8 cellular contexts compared by ENCODE assay signal in the genomic region with DNA sequence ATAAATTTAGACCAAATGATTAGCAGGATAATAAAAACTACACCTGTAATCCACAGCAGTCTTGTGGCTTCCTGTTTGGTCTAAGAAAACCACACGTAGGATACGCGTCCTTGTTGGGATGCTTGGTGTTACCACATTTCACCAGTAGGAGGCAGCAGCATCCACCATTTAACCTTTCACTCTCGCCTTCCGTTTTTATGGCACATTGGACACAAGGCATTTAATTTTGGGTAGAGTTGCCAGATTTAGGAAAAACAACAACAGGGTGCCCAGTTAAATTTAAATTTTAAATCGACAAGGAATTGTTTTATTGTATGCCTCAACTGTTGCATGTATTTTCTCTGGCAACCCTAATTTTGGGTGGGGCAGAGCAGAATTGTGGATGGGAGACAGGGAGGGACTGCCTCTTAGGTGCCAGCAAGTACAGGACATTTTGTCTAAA. TPM values are rescaled to one million over a fixed set of nuclear protein-coding genes. Genes with fewer than 3 reads are reported as not detected.
A peak's percentile ranks its signal among the peaks of the same experiment; 100 is the strongest.
DNase-seq lines count a peak whose midpoint lies in the region; ATAC-seq, FAIRE-seq and TF ChIP-seq lines count a peak whose summit lies in the region.

No MANE protein-coding gene starts in this region.

- H3K27ac ChIP-seq in H1 (ENCODE audit: low read depth, low read length), result no peak overlapping the region

- no peaks in the 10 kb centered on the region for H4K20me1 ChIP-seq in H1 (replicated peaks in 1 of 2; ENCODE audit: control insufficient read depth in 1 of 2, insufficient read depth in 2 of 2, low read length in 2 of 2)

- H3K4me1 ChIP-seq in H1 (replicated peaks in 1 of 4; ENCODE audit: control insufficient read depth in 3 of 4, insufficient read depth in 4 of 4, low read length in 3 of 4) (peaks cover 2 to 5% (median 4%) of the 10 kb centered on the region in 4 experiments; a peak in 5 of 7 replicates), mucosa of descending colon (ENCODE audit: low read depth) (peaks cover 27% of the 10 kb centered on the region)

- no peak overlapping the region for H2BK15ac ChIP-seq in H1 (ENCODE audit: low read length)

- no peak overlapping the region for H3K9ac ChIP-seq in H1 (replicated peaks in 1 of 4; ENCODE audit: extremely low read depth in 1 of 4, low read depth in 3 of 4, low read length in 3 of 4)

- H3K27me3 ChIP-seq in H1 (replicated peaks in 1 of 4; ENCODE audit: control insufficient read depth in 3 of 4, extremely low read depth in 1 of 4, insufficient read depth in 3 of 4, low read length in 3 of 4), result no peaks in the 10 kb centered on the region

- POLR2A ChIA-PET in H1 (lab: Charles Lee; ENCODE audit: partially characterized antibody), result no interaction called here

- H3K4me3 ChIP-seq in H1 (ENCODE audit: extremely low read depth in 1 of 4, insufficient read depth in 2 of 4, low read depth in 3 of 4, low read length in 4 of 4) (no peak overlapping the region), mucosa of descending colon (no peak overlapping the region)

- no peak overlapping the region for H3K23ac ChIP-seq in H1 (ENCODE audit: insufficient read length)

- no peak overlapping the region for H3K56ac ChIP-seq in H1 (replicated peaks; ENCODE audit: insufficient read length, low read depth, low read length)

- no peak overlapping the region for H2AFZ ChIP-seq in H1 (ENCODE audit: low read length)

- H3K9me3 ChIP-seq in H1 (ENCODE audit: insufficient read depth in 2 of 2, low read depth in 1 of 2, low read length in 1 of 2), result no peaks in the 10 kb centered on the region
- H3K9me3 ChIP-seq in mucosa of descending colon, result no peaks in the 10 kb centered on the region

- H3K79me1 ChIP-seq in H1 (ENCODE audit: low read depth, low read length), result no peaks in the 10 kb centered on the region

- no peak overlapping the region for H3K14ac ChIP-seq in H1 (ENCODE audit: insufficient read length)

- H2BK5ac ChIP-seq in H1 (ENCODE audit: low read depth, low read length), result no peak overlapping the region

- H3K36me3 ChIP-seq in H1 (ENCODE audit: control insufficient read depth in 2 of 4, insufficient read depth in 4 of 4, low read length in 3 of 4) (no peaks in the 10 kb centered on the region), mucosa of descending colon (ENCODE audit: low read depth) (no peaks in the 10 kb centered on the region)

- TF ChIP-seq POLR2A in GM18505 (IDR thresholded peaks at IDR 0.05; ENCODE audit: borderline replicate concordance, extremely low read depth, insufficient read depth, insufficient read length), result no peak
- TF ChIP-seq POLR2A in H1 (IDR thresholded peaks at IDR 0.05; ENCODE audit: control extremely low read depth in 1 of 2, low read depth in 2 of 2, low read length in 2 of 2), result no peak

- peak; percentile 70 for FAIRE-seq in H1 (lab: Jason Lieb, UNC)

- no peak for TF ChIP-seq EP300 in H1 (IDR thresholded peaks at IDR 0.05; ENCODE audit: borderline replicate concordance in 1 of 2, low read depth in 2 of 2, low read length in 2 of 2)

- no peak overlapping the region for H2BK120ac ChIP-seq in H1 (replicated peaks; ENCODE audit: low read depth, low read length)

- DNase-seq in ACHN, result peak; percentile 63
- peak; percentile 85 for DNase-seq in NCI-H82 (lab: John Stamatoyannopoulos, UW)
- peak; percentile 81 for DNase-seq in activated CD8-positive, alpha-beta memory T cell treated with anti-CD3 and anti-CD28 coated beads for 24 hours
- DNase-seq in H1 (ENCODE audit: low read depth in 1 of 2, low spot score in 2 of 2), result peak; percentile 58 to 87
- DNase-seq in mucosa of descending colon, result peak in 2 of 3 donors; percentile 57 to 92
- peak; percentile 25 for DNase-seq in stimulated activated CD8-positive, alpha-beta memory T cell treated with anti-CD3 and anti-CD28 coated beads, Interleukin-7, amount 100 ng/mL, for 24 hours (ENCODE audit: low read depth)

- TF ChIP-seq RAD21 in H1 (IDR thresholded peaks at IDR 0.05 in 1 of 2, conservative IDR thresholded peaks at IDR 0.05 in 1 of 2; ENCODE audit: low read depth in 2 of 2, low read length in 2 of 2), result peak; percentile 93 to 96

- H3K79me2 ChIP-seq in H1 (ENCODE audit: control insufficient read depth in 1 of 2, insufficient read depth in 2 of 2, low read length in 2 of 2), result no peaks in the 10 kb centered on the region

- ATAC-seq in GM18505 (IDR thresholded peaks at IDR 0.05; ENCODE audit: unreplicated experiment) (peak; percentile 63), HG03460 (IDR thresholded peaks at IDR 0.05; ENCODE audit: unreplicated experiment) (peak; percentile 58), mucosa of descending colon (peak; percentile 89)

- H2BK20ac ChIP-seq in H1 (ENCODE audit: low read length), result no peak overlapping the region

- no peak overlapping the region for H3K4me2 ChIP-seq in H1 (ENCODE audit: insufficient read depth in 1 of 2, low read depth in 2 of 2, low read length in 2 of 2)

- H4K91ac ChIP-seq in H1 (replicated peaks; ENCODE audit: insufficient read length, low read length), result no peak overlapping the region

- no peak overlapping the region for H3K18ac ChIP-seq in H1 (ENCODE audit: extremely low read depth, low read length)

- TF ChIP-seq CTCF in H1 (IDR thresholded peaks at IDR 0.05; ENCODE audit: control extremely low read depth in 1 of 3, insufficient read depth in 1 of 3, low read depth in 1 of 3, low read length in 3 of 3), result peak; percentile 62 to 95 (median 78)
- peak; percentile 78 for TF ChIP-seq CTCF in mucosa of descending colon (IDR thresholded peaks at IDR 0.05)

- CTCF ChIA-PET in H1 (lab: Charles Lee; ENCODE audit: partially characterized antibody), result interaction anchor here (0.7 to 6.1 kb wide), 17 partner anchors 10 to 215 kb away, joined by 3 to 37 read pairs (median 3); a partner anchor contains a TSS

- H2AK5ac ChIP-seq in H1 (ENCODE audit: low read depth, low read length), result no peak overlapping the region

- H4K5ac ChIP-seq in H1 (ENCODE audit: insufficient read length, low read depth, low read length), result no peak overlapping the region

- no peak overlapping the region for H2BK12ac ChIP-seq in H1 (ENCODE audit: low read depth, low read length)

- in situ Hi-C loops in ACHN (cut with HindIII; ENCODE audit: low pct_ligation_motif_present, low pct_unique_long_range_greater_than_20kb, low sequenced_read_pairs), result no loop called here

- no peaks in the 10 kb centered on the region; the same call in 1 of the 2 replicates for H3K23me2 ChIP-seq in H1 (ENCODE audit: low read depth, low read length)

- 13% methylated on average over 6 of the region's 6 CpGs; no CpG with 5 or more reads in 1 of the 2 experiments for WGBS in H1 (ENCODE audit: extremely low coverage in 1 of 2, insufficient coverage in 1 of 2, insufficient read length in 1 of 2, insufficient replicate concordance in 2 of 2, low coverage in 1 of 2, low lambda C conversion rate in 2 of 2, missing lambda C conversion rate in 1 of 2), 2 experiments

- no peak overlapping the region for H3K4ac ChIP-seq in H1 (replicated peaks; ENCODE audit: insufficient read length, low read depth, low read length)

- intact Hi-C loops in mucosa of descending colon (cut with DNase I, micrococcal nuclease), result no loop called here

- H4K8ac ChIP-seq in H1 (ENCODE audit: extremely low read depth, insufficient read depth, low read length), result no peak overlapping the region

RNA-seq across cellular contexts. Expression of a gene that starts 6.3 kb away (rescaled TPM):
- not detected in 2 replicates for total RNA-seq in H1 (2021; fragmentation: NEBNext Ultra II Directional; extraction: Animal tissue kit (Norgen Biotek cat#: 25700))
- polyA plus RNA-seq in H1 (2011; rRNA removed), result not detected in 2 replicates
- polyA plus RNA-seq in H1 (2011; cell fraction: cytosol; rRNA removed), result not detected
- not detected for polyA plus RNA-seq in H1 (2011; cell fraction: nucleus; rRNA removed)
- not detected in 4 replicates for polyA plus RNA-seq in H1 (2012, experiment 1 of 2)
- polyA plus RNA-seq in H1 (2012, experiment 2 of 2), result not detected
- polyA plus RNA-seq in H1 (2013, experiment 1 of 2), result not detected
- not detected for polyA plus RNA-seq in H1 (2013, experiment 2 of 2)
- not detected in 2 replicates for polyA minus RNA-seq in H1 (2011; rRNA and poly(A)+ RNA removed)
- polyA minus RNA-seq in H1 (2011; cell fraction: cytosol; rRNA and poly(A)+ RNA removed), result not detected
- not detected for polyA minus RNA-seq in H1 (2011; cell fraction: nucleus; rRNA and poly(A)+ RNA removed)
- 10 to 100 TPM; 16.5 to 63.8 (median 42.6) TPM for total RNA-seq in mucosa of descending colon

RNA-seq across cellular contexts. Expression of a gene that starts 47.9 kb away (rescaled TPM):
- not detected in 2 replicates for total RNA-seq in H1 (2021; fragmentation: NEBNext Ultra II Directional; extraction: Animal tissue kit (Norgen Biotek cat#: 25700))
- not detected in 2 replicates for polyA plus RNA-seq in H1 (2011; rRNA removed)
- not detected for polyA plus RNA-seq in H1 (2011; cell fraction: cytosol; rRNA removed)
- not detected for polyA plus RNA-seq in H1 (2011; cell fraction: nucleus; rRNA removed)
- not detected in 4 replicates for polyA plus RNA-seq in H1 (2012, experiment 1 of 2)
- polyA plus RNA-seq in H1 (2012, experiment 2 of 2), result not detected
- not detected for polyA plus RNA-seq in H1 (2013, experiment 1 of 2)
- not detected for polyA plus RNA-seq in H1 (2013, experiment 2 of 2)
- polyA minus RNA-seq in H1 (2011; rRNA and poly(A)+ RNA removed), result not detected in 2 replicates
- polyA minus RNA-seq in H1 (2011; cell fraction: cytosol; rRNA and poly(A)+ RNA removed), result not detected
- polyA minus RNA-seq in H1 (2011; cell fraction: nucleus; rRNA and poly(A)+ RNA removed), result not detected
- total RNA-seq in mucosa of descending colon, result not detected

RNA-seq across cellular contexts. Expression of a gene that starts 50.8 kb away (rescaled TPM):
- total RNA-seq in H1 (2021; fragmentation: NEBNext Ultra II Directional; extraction: Animal tissue kit (Norgen Biotek cat#: 25700)), result 3.3 and 4.6 TPM in 2 replicates
- polyA plus RNA-seq in H1 (2011; rRNA removed), result 3.0 and 4.1 TPM in 2 replicates
- 4.9 TPM for polyA plus RNA-seq in H1 (2011; cell fraction: cytosol; rRNA removed)
- polyA plus RNA-seq in H1 (2011; cell fraction: nucleus; rRNA removed), result 3.2 TPM
- polyA plus RNA-seq in H1 (2012, experiment 1 of 2), result 3.1 to 5.3 TPM (median 3.7 TPM) in 4 replicates
- polyA plus RNA-seq in H1 (2012, experiment 2 of 2), result 0.83 TPM
- 2.7 TPM for polyA plus RNA-seq in H1 (2013, experiment 1 of 2)
- 3.0 TPM for polyA plus RNA-seq in H1 (2013, experiment 2 of 2)
- polyA minus RNA-seq in H1 (2011; rRNA and poly(A)+ RNA removed), result 2.1 and 5.4 TPM in 2 replicates
- 3.2 TPM for polyA minus RNA-seq in H1 (2011; cell fraction: cytosol; rRNA and poly(A)+ RNA removed)
- 8.2 TPM for polyA minus RNA-seq in H1 (2011; cell fraction: nucleus; rRNA and poly(A)+ RNA removed)
- total RNA-seq in mucosa of descending colon, result 1 to 10 TPM in 1 of 3 donors, under 1 TPM in 2; 0.49 to 1.6 (median 0.67) TPM

RNA-seq across cellular contexts. Expression of a gene that starts 50.8 kb away (rescaled TPM):
- total RNA-seq in H1 (2021; fragmentation: NEBNext Ultra II Directional; extraction: Animal tissue kit (Norgen Biotek cat#: 25700)), result not detected in 2 replicates
- polyA plus RNA-seq in H1 (2011; rRNA removed), result 0.08 and 0.14 TPM in 2 replicates
- polyA plus RNA-seq in H1 (2011; cell fraction: cytosol; rRNA removed), result 0.10 TPM
- 0.17 TPM for polyA plus RNA-seq in H1 (2011; cell fraction: nucleus; rRNA removed)
- 0.17 TPM in 1 of 4 replicates, not detected in the others for polyA plus RNA-seq in H1 (2012, experiment 1 of 2)
- polyA plus RNA-seq in H1 (2012, experiment 2 of 2), result not detected
- 0.04 TPM for polyA plus RNA-seq in H1 (2013, experiment 1 of 2)
- polyA plus RNA-seq in H1 (2013, experiment 2 of 2), result 0.07 TPM
- 0.25 TPM in 1 of 2 replicates, not detected in the other for polyA minus RNA-seq in H1 (2011; rRNA and poly(A)+ RNA removed)
- polyA minus RNA-seq in H1 (2011; cell fraction: cytosol; rRNA and poly(A)+ RNA removed), result not detected
- polyA minus RNA-seq in H1 (2011; cell fraction: nucleus; rRNA and poly(A)+ RNA removed), result not detected
- under 1 TPM in 1 of 3 donors, not detected in 2; 0.22 TPM for total RNA-seq in mucosa of descending colon

Comparison
In these comparisons a context has a peak if more than half of its experiments do, and no peak if none do; other contexts are left out.
1. DNase-seq: peak in every context shown above with its lines; median percentile 85 in NCI-H82; 81 in activated CD8-positive, alpha-beta memory T cell treated with anti-CD3 and anti-CD28 coated beads for 24 hours; 74 in mucosa of descending colon; 72 in H1; 63 in ACHN; 25 in stimulated activated CD8-positive, alpha-beta memory T cell treated with anti-CD3 and anti-CD28 coated beads, Interleukin-7, amount 100 ng/mL, for 24 hours.
2. RNA of a gene that starts 6.3 kb away (total RNA-seq): 16.5 to 63.8 TPM in mucosa of descending colon; not detected in H1; every median in the first group is over 10 times any median in the second.
3. Peak in every context shown above with its lines, with median percentiles within 50 percentile points of each other: ATAC-seq.